ENCODE assay signal across 8 cellular contexts in genomic region chr9:35051069-35051967, GRCh38. TPM values are rescaled to one million over a fixed set of nuclear protein-coding genes. Genes with fewer than 3 reads are reported as not detected.
DNase-seq lines count a peak whose midpoint lies in the region; ATAC-seq and TF ChIP-seq lines count a peak whose summit lies in the region.

No MANE protein-coding gene starts in this region.

- no peaks in the 10 kb centered on the region for H3K27me3 Mint-ChIP-seq in activated naive CD8-positive, alpha-beta T cell treated with anti-CD3 and anti-CD28 coated beads for 36 hours

- no peak overlapping the region for H3K4me3 Mint-ChIP-seq in activated naive CD8-positive, alpha-beta T cell treated with anti-CD3 and anti-CD28 coated beads for 36 hours

- H3K36me3 ChIP-seq in right atrium auricular region, result peaks cover 38% of the 10 kb centered on the region

- H3K27ac ChIP-seq in right atrium auricular region, result peak overlapping the region; percentile 67 to 77

- peak in 1 of 2 donors; percentile 75 for TF ChIP-seq CTCF in right atrium auricular region (IDR thresholded peaks at IDR 0.05)

- H3K27ac Mint-ChIP-seq in activated naive CD8-positive, alpha-beta T cell treated with anti-CD3 and anti-CD28 coated beads for 36 hours, result no peak overlapping the region

- no peak overlapping the region for H3K4me3 ChIP-seq in right atrium auricular region

- in situ Hi-C loops in Caki2 (cut with HindIII; ENCODE audit: low pct_unique_long_range_greater_than_20kb, low sequenced_read_pairs), result no loop called here

- DNase-seq in Caki2 (ENCODE audit: low read depth) (peak; percentile 21), HEK293T (ENCODE audit: extremely low spot score) (peak; percentile 61), RPMI8226 (peak; percentile 51), right atrium auricular region (ENCODE audit: low spot score) (no peak)
- DNase-seq in activated naive CD8-positive, alpha-beta T cell treated with anti-CD3 and anti-CD28 coated beads for 36 hours, result peak; percentile 44
- peak; percentile 33 to 40 for DNase-seq in stimulated activated CD4-positive, alpha-beta T cell treated with anti-CD3 and anti-CD28 coated beads, Interleukin-1b, Interleukin-23, amount 100 ng/mL, for 4 hours (ENCODE audit: low read depth in 2 of 2)

- no peaks in the 10 kb centered on the region for H3K4me1 Mint-ChIP-seq in activated naive CD8-positive, alpha-beta T cell treated with anti-CD3 and anti-CD28 coated beads for 36 hours

- no peaks in the 10 kb centered on the region for H3K9me3 ChIP-seq in right atrium auricular region

- CTCF ChIA-PET in HEK293T (lab: Yijun Ruan, JAX), result interaction anchor here (0.7 to 1.6 kb wide), 9 partner anchors 9 to 438 kb away, joined by 3 to 7 read pairs (median 5); no protein-coding TSS in a partner anchor

- H3K36me3 Mint-ChIP-seq in activated naive CD8-positive, alpha-beta T cell treated with anti-CD3 and anti-CD28 coated beads for 36 hours, result peaks cover 26% of the 10 kb centered on the region

- H3K4me1 ChIP-seq in right atrium auricular region, result peaks cover 0 to 9% of the 10 kb centered on the region in 2 donors

- no peaks in the 10 kb centered on the region for H3K27me3 ChIP-seq in right atrium auricular region

- ATAC-seq in HG02870 (IDR thresholded peaks at IDR 0.05; ENCODE audit: unreplicated experiment), result no peak
- no peak for ATAC-seq in GM19324 (IDR thresholded peaks at IDR 0.05; ENCODE audit: low FRiP score, unreplicated experiment)

- POLR2A ChIA-PET in HEK293T (lab: Yijun Ruan, JAX), result interaction anchor here (0.8 to 1.6 kb wide), 4 partner anchors 20 to 62 kb away, joined by 3 to 4 read pairs (median 4); partner anchors contain the start of genes DNAJB5 and FANCG

- no peaks in the 10 kb centered on the region for H3K9me3 Mint-ChIP-seq in activated naive CD8-positive, alpha-beta T cell treated with anti-CD3 and anti-CD28 coated beads for 36 hours

TF ChIP-seq in HEK293T, 16 proteins besides CTCF, POLR2A, EP300 and RAD21:
- no peak for TF ChIP-seq FOXK2 (IDR thresholded peaks at IDR 0.05)

RNA-seq across cellular contexts. Expression of gene VCP, which starts 21.1 kb away (rescaled TPM):
- 118 and 136 TPM in 2 replicates for total RNA-seq in Caki2 (2014; rRNA removed; shearing (Covaris generic); ENCODE audit: low replicate concordance)
- 100 to 1,000 TPM; 264 to 289 TPM for total RNA-seq in activated naive CD8-positive, alpha-beta T cell treated with anti-CD3 and anti-CD28 coated beads for 36 hours
- total RNA-seq in right atrium auricular region, result 100 to 1,000 TPM; 150 to 157 TPM

RNA-seq across cellular contexts. Expression of gene FANCG, which starts 28.4 kb away (rescaled TPM):
- 36.1 and 53.0 TPM in 2 replicates for total RNA-seq in Caki2 (2014; rRNA removed; shearing (Covaris generic); ENCODE audit: low replicate concordance)
- 100 to 1,000 TPM in 1 of 2 experiments, 10 to 100 TPM in 1; 92.8 to 113 TPM for total RNA-seq in activated naive CD8-positive, alpha-beta T cell treated with anti-CD3 and anti-CD28 coated beads for 36 hours
- 1 to 10 TPM in 1 of 2 donors, under 1 TPM in 1; 0.89 to 1.9 TPM for total RNA-seq in right atrium auricular region

RNA-seq across cellular contexts. Expression of gene PIGO, which starts 45.1 kb away (rescaled TPM):
- 15.8 and 25.2 TPM in 2 replicates for total RNA-seq in Caki2 (2014; rRNA removed; shearing (Covaris generic); ENCODE audit: low replicate concordance)
- total RNA-seq in activated naive CD8-positive, alpha-beta T cell treated with anti-CD3 and anti-CD28 coated beads for 36 hours, result 10 to 100 TPM; 24.3 to 25.4 TPM
- total RNA-seq in right atrium auricular region, result 10 to 100 TPM in 1 of 2 donors, 1 to 10 TPM in 1; 9.0 to 12.3 TPM

RNA-seq across cellular contexts. Expression of gene STOML2, which starts 51.6 kb away (rescaled TPM):
- total RNA-seq in Caki2 (2014; rRNA removed; shearing (Covaris generic); ENCODE audit: low replicate concordance), result 187 and 211 TPM in 2 replicates
- 100 to 1,000 TPM; 260 to 271 TPM for total RNA-seq in activated naive CD8-positive, alpha-beta T cell treated with anti-CD3 and anti-CD28 coated beads for 36 hours
- total RNA-seq in right atrium auricular region, result 100 to 1,000 TPM; 114 to 115 TPM

Comparison
In these comparisons a context has a peak if more than half of its experiments do, and no peak if none do; other contexts are left out.
1. RNA of gene FANCG, which starts 28.4 kb away (total RNA-seq): 92.8 to 113 TPM in activated naive CD8-positive, alpha-beta T cell treated with anti-CD3 and anti-CD28 coated beads for 36 hours and 36.1 to 53.0 TPM in Caki2; 0.89 to 1.9 TPM in right atrium auricular region; every median in the first group is over 10 times any median in the second.